Comparison of ENCODE assay signal across 2 cellular contexts in the genomic region with DNA sequence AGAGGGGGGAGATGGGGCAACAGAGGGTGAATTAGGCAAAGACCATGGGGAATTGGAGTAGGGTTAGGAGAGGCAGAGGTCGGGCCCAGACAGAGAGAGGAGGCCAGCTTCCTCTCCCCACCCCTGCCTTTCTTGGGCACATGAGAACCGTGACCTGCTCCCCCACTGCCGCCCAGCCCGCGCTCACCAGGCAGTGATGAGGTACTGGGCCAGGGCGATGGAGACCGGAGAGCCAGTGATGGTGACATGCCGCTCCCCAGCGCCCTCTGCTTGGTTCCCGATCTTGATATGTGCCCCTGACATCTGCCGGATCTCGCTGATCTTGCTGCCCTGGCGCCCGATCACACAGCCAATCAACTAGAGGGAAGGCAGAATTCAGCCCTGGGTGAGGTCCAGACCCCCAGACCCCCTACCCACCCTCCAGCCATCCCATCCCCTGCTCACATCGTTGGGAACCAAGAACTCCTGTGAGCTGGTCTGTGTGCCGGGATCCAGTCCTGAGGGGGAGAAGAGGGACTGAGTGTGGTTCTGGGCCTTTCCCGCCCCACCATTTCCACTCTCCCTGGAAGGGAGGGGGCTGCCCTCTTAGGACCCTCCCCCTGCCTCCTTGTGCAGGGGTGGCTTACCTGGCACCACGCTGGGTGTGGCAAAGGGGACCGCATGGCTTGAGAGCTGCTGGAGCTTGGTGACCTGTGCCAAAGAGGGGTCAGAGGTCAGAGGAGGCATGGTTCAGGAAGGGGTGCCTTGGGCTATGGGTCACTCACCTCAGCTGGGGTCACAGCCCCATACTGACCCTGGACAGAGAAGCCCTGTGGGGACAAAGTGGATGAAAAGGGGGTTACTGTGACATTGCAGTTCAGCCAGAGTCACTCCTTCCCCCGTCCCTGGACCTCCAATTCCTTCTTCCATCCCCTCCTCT.
A peak's percentile ranks its signal among the peaks of the same experiment; 100 is the strongest.
TF ChIP-seq lines count a peak whose summit lies in the region.

No MANE protein-coding gene starts in this region.

TF ChIP-seq in K562, 482 proteins besides CTCF, POLR2A, EP300 and RAD21:
- no peak for TF ChIP-seq ZC3H4 (CRISPR knock-in tag; IDR thresholded peaks at IDR 0.05; ENCODE audit: borderline replicate concordance)
- no peak for TF ChIP-seq NR2C1 (IDR thresholded peaks at IDR 0.05)
- TF ChIP-seq NR2C1 (tag; IDR thresholded peaks at IDR 0.05): peak; percentile 24; the same call in 1 of the 2 replicates
- TF ChIP-seq, protein P1, sequence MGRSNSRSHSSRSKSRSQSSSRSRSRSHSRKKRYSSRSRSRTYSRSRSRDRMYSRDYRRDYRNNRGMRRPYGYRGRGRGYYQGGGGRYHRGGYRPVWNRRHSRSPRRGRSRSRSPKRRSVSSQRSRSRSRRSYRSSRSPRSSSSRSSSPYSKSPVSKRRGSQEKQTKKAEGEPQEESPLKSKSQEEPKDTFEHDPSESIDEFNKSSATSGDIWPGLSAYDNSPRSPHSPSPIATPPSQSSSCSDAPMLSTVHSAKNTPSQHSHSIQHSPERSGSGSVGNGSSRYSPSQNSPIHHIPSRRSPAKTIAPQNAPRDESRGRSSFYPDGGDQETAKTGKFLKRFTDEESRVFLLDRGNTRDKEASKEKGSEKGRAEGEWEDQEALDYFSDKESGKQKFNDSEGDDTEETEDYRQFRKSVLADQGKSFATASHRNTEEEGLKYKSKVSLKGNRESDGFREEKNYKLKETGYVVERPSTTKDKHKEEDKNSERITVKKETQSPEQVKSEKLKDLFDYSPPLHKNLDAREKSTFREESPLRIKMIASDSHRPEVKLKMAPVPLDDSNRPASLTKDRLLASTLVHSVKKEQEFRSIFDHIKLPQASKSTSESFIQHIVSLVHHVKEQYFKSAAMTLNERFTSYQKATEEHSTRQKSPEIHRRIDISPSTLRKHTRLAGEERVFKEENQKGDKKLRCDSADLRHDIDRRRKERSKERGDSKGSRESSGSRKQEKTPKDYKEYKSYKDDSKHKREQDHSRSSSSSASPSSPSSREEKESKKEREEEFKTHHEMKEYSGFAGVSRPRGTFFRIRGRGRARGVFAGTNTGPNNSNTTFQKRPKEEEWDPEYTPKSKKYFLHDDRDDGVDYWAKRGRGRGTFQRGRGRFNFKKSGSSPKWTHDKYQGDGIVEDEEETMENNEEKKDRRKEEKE (IDR thresholded peaks at IDR 0.05; ENCODE audit: borderline replicate concordance in 1 of 2, control insufficient read depth in 1 of 2, low read depth in 2 of 2, low read length in 1 of 2): no peak
- TF ChIP-seq ZKSCAN3 (CRISPR knock-in tag; IDR thresholded peaks at IDR 0.05): no peak
- TF ChIP-seq FOXK2 (conservative IDR thresholded peaks at IDR 0.05 in 1 of 2, IDR thresholded peaks at IDR 0.05 in 1 of 2; ENCODE audit: low read depth in 2 of 2): no peak

TF ChIP-seq in liver, 16 proteins besides CTCF, POLR2A, EP300 and RAD21:
- peak; percentile 75 to 99 for TF ChIP-seq RXRA (IDR thresholded peaks at IDR 0.05)
- TF ChIP-seq GABPA (IDR thresholded peaks at IDR 0.05 in 1 of 2, conservative IDR thresholded peaks at IDR 0.05 in 1 of 2): no peak
- TF ChIP-seq NR2F2 (IDR thresholded peaks at IDR 0.05): peak; percentile 80
- peak; percentile 44 for TF ChIP-seq SP1 (IDR thresholded peaks at IDR 0.05)
- TF ChIP-seq HNF4A (conservative IDR thresholded peaks at IDR 0.05): peak in 1 of 2 donors; percentile 58
